ENCODE assay signal across 8 cellular contexts in genomic region chr12:122067966-122068365, GRCh38. TPM values are rescaled to one million over a fixed set of nuclear protein-coding genes. Genes with fewer than 3 reads are reported as not detected.
DNase-seq lines count a peak whose midpoint lies in the region; ATAC-seq and TF ChIP-seq lines count a peak whose summit lies in the region.

No MANE protein-coding gene starts in this region.

- H3K9me3 Mint-ChIP-seq in CD8-positive, alpha-beta T cell: no peaks in the 10 kb centered on the region
- H3K9me3 Mint-ChIP-seq in naive thymus-derived CD8-positive, alpha-beta T cell: no peaks in the 10 kb centered on the region
- H3K9me3 Mint-ChIP-seq in type B pancreatic cell: no peaks in the 10 kb centered on the region

- peak overlapping the region; percentile 70 for H3K4me3 Mint-ChIP-seq in CD8-positive, alpha-beta T cell
- H3K4me3 Mint-ChIP-seq in naive thymus-derived CD8-positive, alpha-beta T cell: peak overlapping the region; percentile 64 to 86 (median 81)
- H3K4me3 Mint-ChIP-seq in type B pancreatic cell: no peak overlapping the region

- peaks cover 30% of the 10 kb centered on the region for H3K4me1 Mint-ChIP-seq in CD8-positive, alpha-beta T cell (ENCODE audit: low read depth)
- H3K4me1 Mint-ChIP-seq in naive thymus-derived CD8-positive, alpha-beta T cell: peaks cover 21 to 39% (median 34%) of the 10 kb centered on the region in 4 donors
- peaks cover 43% of the 10 kb centered on the region for H3K4me1 Mint-ChIP-seq in type B pancreatic cell (ENCODE audit: unreplicated experiment)

- DNase-seq in CD8-positive, alpha-beta T cell: peak in 5 of 7 experiments; percentile 30 to 73 (median 42)
- DNase-seq in activated effector memory CD4-positive, alpha-beta T cell treated with Interleukin-2 at 50 U/mL for 16 hours: peak; percentile 26
- peak in 8 of 10 donors; percentile 24 to 72 (median 50) for DNase-seq in naive thymus-derived CD8-positive, alpha-beta T cell
- no peak for DNase-seq in type B pancreatic cell (ENCODE audit: extremely low spot score, unreplicated experiment)
- no peak for DNase-seq in NCI-H345 treated with DMSO at 0.1 percent for 48 hours (lab: John Stamatoyannopoulos, UW; ENCODE audit: unreplicated experiment)
- no peak for DNase-seq in Ammon's horn (ENCODE audit: low spot score)

- no peaks in the 10 kb centered on the region for H3K27me3 ChIP-seq in CD8-positive, alpha-beta T cell (ENCODE audit: insufficient read depth, low read length)

- peaks cover 16% of the 10 kb centered on the region for H3K4me1 ChIP-seq in CD8-positive, alpha-beta T cell (ENCODE audit: insufficient read depth, low read length)

- ATAC-seq in CD8-positive, alpha-beta T cell: peak; percentile 48
- peak; percentile 83 for ATAC-seq in GM19372 (IDR thresholded peaks at IDR 0.05; ENCODE audit: low read depth, unreplicated experiment)
- peak; percentile 79 for ATAC-seq in HG03442 (IDR thresholded peaks at IDR 0.05; ENCODE audit: unreplicated experiment)
- peak; percentile 80 to 82 for ATAC-seq in naive thymus-derived CD8-positive, alpha-beta T cell

- intact Hi-C loops in CD8-positive, alpha-beta T cell (cut with DNase I, micrococcal nuclease): loop anchor here in 1 of 2 experiments (1.0 to 5.0 kb wide), 2 partner anchors 10 to 54 kb away; partner anchors contain the start of gene MLXIP

- H3K36me3 Mint-ChIP-seq in CD8-positive, alpha-beta T cell: no peaks in the 10 kb centered on the region
- no peaks in the 10 kb centered on the region for H3K36me3 Mint-ChIP-seq in naive thymus-derived CD8-positive, alpha-beta T cell
- peaks cover 7% of the 10 kb centered on the region for H3K36me3 Mint-ChIP-seq in type B pancreatic cell

- CTCF ChIA-PET in CD8-positive, alpha-beta T cell (lab: Charles Lee): interaction anchor here (0.6 to 6.5 kb wide), 7 partner anchors 10 to 154 kb away, joined by 3 to 45 read pairs (median 5); no protein-coding TSS in a partner anchor

- H3K36me3 ChIP-seq in CD8-positive, alpha-beta T cell (ENCODE audit: insufficient read depth, low read length): no peaks in the 10 kb centered on the region

- no peaks in the 10 kb centered on the region for H3K27me3 Mint-ChIP-seq in CD8-positive, alpha-beta T cell (ENCODE audit: low read depth)
- H3K27me3 Mint-ChIP-seq in naive thymus-derived CD8-positive, alpha-beta T cell: no peaks in the 10 kb centered on the region
- no peaks in the 10 kb centered on the region for H3K27me3 Mint-ChIP-seq in type B pancreatic cell

- peak overlapping the region; percentile 75 for H3K27ac Mint-ChIP-seq in CD8-positive, alpha-beta T cell
- H3K27ac Mint-ChIP-seq in naive thymus-derived CD8-positive, alpha-beta T cell: peak overlapping the region; percentile 44 to 94 (median 81)
- H3K27ac Mint-ChIP-seq in type B pancreatic cell: no peak overlapping the region

- H3K27ac ChIP-seq in CD8-positive, alpha-beta T cell (ENCODE audit: low read depth, low read length): no peak overlapping the region

- POLR2A ChIA-PET in CD8-positive, alpha-beta T cell (lab: Charles Lee): interaction anchor here (0.7 to 4.0 kb wide), 5 partner anchors 13 to 27 kb away, joined by 4 to 17 read pairs (median 5); no protein-coding TSS in a partner anchor
- POLR2A ChIA-PET in naive thymus-derived CD8-positive, alpha-beta T cell (lab: Charles Lee): interaction anchor here (0.8 to 4.2 kb wide), 8 partner anchors 9 to 229 kb away, joined by 3 to 30 read pairs (median 8); partner anchors contain the start of gene MLXIP

- peak overlapping the region; percentile 24 for H3K4me3 ChIP-seq in CD8-positive, alpha-beta T cell (ENCODE audit: low read depth, low read length)

- H3K9me3 ChIP-seq in CD8-positive, alpha-beta T cell (ENCODE audit: low read length): no peaks in the 10 kb centered on the region

- no peak for TF ChIP-seq CTCF in CD8-positive, alpha-beta T cell (IDR thresholded peaks at IDR 0.05)
- no peak for TF ChIP-seq CTCF in type B pancreatic cell (conservative IDR thresholded peaks at IDR 0.05)

RNA-seq across cellular contexts. Expression of gene MLXIP, which starts 10.6 kb away (rescaled TPM):
- 100 to 1,000 TPM; 117 to 132 TPM for total RNA-seq in CD8-positive, alpha-beta T cell
- 100 to 1,000 TPM; 162 to 165 TPM for total RNA-seq in naive thymus-derived CD8-positive, alpha-beta T cell
- polyA plus RNA-seq in naive thymus-derived CD8-positive, alpha-beta T cell: 10 to 100 TPM; 17.3 to 43.3 (median 20.0) TPM
- total RNA-seq in type B pancreatic cell (ENCODE audit: low replicate concordance): 28.4 and 44.5 TPM in 2 replicates

RNA-seq across cellular contexts. Expression of gene BCL7A, which starts 46.3 kb away (rescaled TPM):
- 1 to 10 TPM; 6.8 to 7.8 TPM for total RNA-seq in CD8-positive, alpha-beta T cell
- 10 to 100 TPM; 10.5 to 12.0 TPM for total RNA-seq in naive thymus-derived CD8-positive, alpha-beta T cell
- 1 to 10 TPM; 3.0 to 7.3 (median 7.1) TPM for polyA plus RNA-seq in naive thymus-derived CD8-positive, alpha-beta T cell
- 22.2 and 30.9 TPM in 2 replicates for total RNA-seq in type B pancreatic cell (ENCODE audit: low replicate concordance)

Comparison
In these comparisons a context has a peak if more than half of its experiments do, and no peak if none do; other contexts are left out.
1. DNase-seq: peak in CD8-positive, alpha-beta T cell (5 of 7), activated effector memory CD4-positive, alpha-beta T cell treated with Interleukin-2 at 50 U/mL for 16 hours (single experiment) and naive thymus-derived CD8-positive, alpha-beta T cell (8 of 10); none in type B pancreatic cell (single experiment), NCI-H345 treated with DMSO at 0.1 percent for 48 hours (single experiment) and Ammon's horn (single experiment).
2. Peak in every context shown above with its lines, with median percentiles within 50 percentile points of each other: ATAC-seq.